In genomic region chr1:212456166-212456528, GRCh38 we compare ENCODE assay signal across 1 cellular context.
TF ChIP-seq lines count a peak whose summit lies in the region.

No MANE protein-coding gene starts in this region.

TF ChIP-seq in K562, 482 proteins besides CTCF, POLR2A, EP300 and RAD21 (continued from another document):
- TF ChIP-seq, protein P1, sequence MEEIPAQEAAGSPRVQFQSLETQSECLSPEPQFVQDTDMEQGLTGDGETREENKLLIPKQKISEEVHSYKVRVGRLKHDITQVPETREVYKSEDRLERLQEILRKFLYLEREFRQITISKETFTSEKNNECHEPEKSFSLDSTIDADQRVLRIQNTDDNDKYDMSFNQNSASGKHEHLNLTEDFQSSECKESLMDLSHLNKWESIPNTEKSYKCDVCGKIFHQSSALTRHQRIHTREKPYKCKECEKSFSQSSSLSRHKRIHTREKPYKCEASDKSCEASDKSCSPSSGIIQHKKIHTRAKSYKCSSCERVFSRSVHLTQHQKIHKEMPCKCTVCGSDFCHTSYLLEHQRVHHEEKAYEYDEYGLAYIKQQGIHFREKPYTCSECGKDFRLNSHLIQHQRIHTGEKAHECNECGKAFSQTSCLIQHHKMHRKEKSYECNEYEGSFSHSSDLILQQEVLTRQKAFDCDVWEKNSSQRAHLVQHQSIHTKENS (CRISPR knock-in tag; IDR thresholded peaks at IDR 0.05) = no peak
- TF ChIP-seq FOXA1 (IDR thresholded peaks at IDR 0.05; ENCODE audit: borderline replicate concordance) (no peak), SP1 (CRISPR knock-in tag; IDR thresholded peaks at IDR 0.05) (0 out of 2 replicates have a peak, but pooled peaks have one; percentile 6), ZNF785 (CRISPR knock-in tag; IDR thresholded peaks at IDR 0.05) (0 out of 2 replicates have a peak, but pooled peaks have one; percentile 6), HMGN3 (IDR thresholded peaks at IDR 0.05; ENCODE audit: borderline replicate concordance, extremely low read depth, insufficient read length, low read depth, low read length) (no peak), WHSC1 (IDR thresholded peaks at IDR 0.05; ENCODE audit: low read length) (no peak), NFE2 (IDR thresholded peaks at IDR 0.05; ENCODE audit: low read depth) (no peak), MAZ (CRISPR knock-in tag; conservative IDR thresholded peaks at IDR 0.05 in 1 of 2, IDR thresholded peaks at IDR 0.05 in 1 of 2) (0 out of 4 replicates have a peak, but pooled peaks of 1 of the 2 experiments have one; percentile 5), ERF (CRISPR knock-in tag; IDR thresholded peaks at IDR 0.05) (0 out of 2 replicates have a peak, but pooled peaks have one; percentile 22), HNRNPL (IDR thresholded peaks at IDR 0.05; ENCODE audit: low read depth, low read length) (no peak), ZNF41 (CRISPR knock-in tag; conservative IDR thresholded peaks at IDR 0.05) (no peak), E2F6 (IDR thresholded peaks at IDR 0.05; ENCODE audit: borderline replicate concordance in 1 of 2, extremely low read depth in 1 of 2, insufficient read depth in 1 of 2, insufficient read length in 1 of 2, low read depth in 1 of 2, low read length in 1 of 2, poor library complexity in 1 of 2, severe bottlenecking in 1 of 2) (no peak), ELF4 (CRISPR knock-in tag; IDR thresholded peaks at IDR 0.05) (0 out of 2 replicates have a peak, but pooled peaks have one; percentile 14), HEY1 (CRISPR knock-in tag; IDR thresholded peaks at IDR 0.05; ENCODE audit: borderline replicate concordance) (no peak), KDM5B (IDR thresholded peaks at IDR 0.05; ENCODE audit: insufficient replicate concordance, low read depth, low read length) (no peak)
